In the genomic region with DNA sequence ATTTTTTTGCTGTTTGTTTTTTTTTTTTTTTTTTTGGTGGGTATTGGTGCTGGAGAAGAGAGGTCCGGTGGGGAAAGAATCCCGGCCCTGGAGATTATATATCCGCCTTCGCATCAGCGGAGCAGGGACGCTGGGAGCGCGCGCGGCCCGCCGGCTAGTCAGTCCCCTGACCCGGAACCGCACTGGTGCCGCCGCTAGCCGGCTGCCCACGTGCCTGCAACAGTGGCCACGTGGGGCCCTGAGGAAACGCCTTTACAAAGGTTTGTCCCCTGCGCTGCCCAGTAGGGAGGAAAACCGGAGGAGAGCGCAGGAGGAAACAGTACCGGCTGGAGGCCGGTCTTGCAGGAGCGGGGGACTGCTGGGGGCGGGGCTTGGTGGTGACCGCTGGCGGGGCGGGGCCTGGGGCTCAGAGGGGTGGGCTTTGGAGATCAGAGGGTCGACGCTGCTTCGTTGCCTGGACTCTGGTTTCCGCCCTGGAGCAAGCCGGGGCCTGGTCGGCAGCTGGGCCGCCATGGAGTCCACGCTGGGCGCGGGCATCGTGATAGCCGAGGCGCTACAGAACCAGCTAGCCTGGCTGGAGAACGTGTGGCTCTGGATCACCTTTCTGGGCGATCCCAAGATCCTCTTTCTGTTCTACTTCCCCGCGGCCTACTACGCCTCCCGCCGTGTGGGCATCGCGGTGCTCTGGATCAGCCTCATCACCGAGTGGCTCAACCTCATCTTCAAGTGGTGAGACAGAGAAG, we compare ENCODE assay signal across 8 cellular contexts. TPM values are rescaled to one million over a fixed set of nuclear protein-coding genes. Genes with fewer than 3 reads are reported as not detected.
DNase-seq lines count a peak whose midpoint lies in the region; ATAC-seq, FAIRE-seq and TF ChIP-seq lines count a peak whose summit lies in the region.

A gene with protein sequence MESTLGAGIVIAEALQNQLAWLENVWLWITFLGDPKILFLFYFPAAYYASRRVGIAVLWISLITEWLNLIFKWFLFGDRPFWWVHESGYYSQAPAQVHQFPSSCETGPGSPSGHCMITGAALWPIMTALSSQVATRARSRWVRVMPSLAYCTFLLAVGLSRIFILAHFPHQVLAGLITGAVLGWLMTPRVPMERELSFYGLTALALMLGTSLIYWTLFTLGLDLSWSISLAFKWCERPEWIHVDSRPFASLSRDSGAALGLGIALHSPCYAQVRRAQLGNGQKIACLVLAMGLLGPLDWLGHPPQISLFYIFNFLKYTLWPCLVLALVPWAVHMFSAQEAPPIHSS (plus strand): TSS at position 281 of the 743 bp plus-strand sequence. CDS start 231 bp downstream, at position 512.

- H3K9me3 ChIP-seq in A549 (no peaks in the 10 kb centered on the region), smooth muscle cell (replicated peaks; ENCODE audit: low read depth) (no peaks in the 10 kb centered on the region)

- H3K4me2 ChIP-seq in A549, result peak within 1 kb of the TSS; percentile 75
- H3K4me2 ChIP-seq in smooth muscle cell, result peak within 1 kb of the TSS; percentile 97

- no peaks in the 10 kb centered on the region for H3K27me3 ChIP-seq in bronchial epithelial cell (ENCODE audit: control insufficient read depth, insufficient read depth, low read length)
- H3K27me3 ChIP-seq in smooth muscle cell (ENCODE audit: low read depth), result no peaks in the 10 kb centered on the region

- H3K36me3 ChIP-seq in bronchial epithelial cell (ENCODE audit: control insufficient read depth, insufficient read depth, low read length) (peaks cover 11% of the 10 kb centered on the region), smooth muscle cell (ENCODE audit: low read depth) (no peaks in the 10 kb centered on the region)

- no peak for TF ChIP-seq CTCF in A549 (IDR thresholded peaks at IDR 0.05)
- peak; percentile 14; the same call in 1 of the 2 replicates for TF ChIP-seq CTCF in VCaP (conservative IDR thresholded peaks at IDR 0.05)
- no peak for TF ChIP-seq CTCF in bronchial epithelial cell (IDR thresholded peaks at IDR 0.05; ENCODE audit: insufficient read depth, low read length, severe bottlenecking)
- TF ChIP-seq CTCF in smooth muscle cell (IDR thresholded peaks at IDR 0.05; ENCODE audit: borderline replicate concordance, insufficient read depth, poor library complexity, severe bottlenecking), result no peak

- ATAC-seq in A549 (peak; percentile 80 to 92), GM18858 (IDR thresholded peaks at IDR 0.05; ENCODE audit: unreplicated experiment) (peak; percentile 66), HG03097 (IDR thresholded peaks at IDR 0.05; ENCODE audit: low FRiP score, unreplicated experiment) (peak; percentile 66)

- peak; percentile 4 to 43; a peak in 3 of 5 replicates for TF ChIP-seq RAD21 in A549 (conservative IDR thresholded peaks at IDR 0.05 in 1 of 2, IDR thresholded peaks at IDR 0.05 in 1 of 2)

- no peak for TF ChIP-seq EP300 in A549 (IDR thresholded peaks at IDR 0.05)

- peaks cover 4% of the 10 kb centered on the region for H4K20me1 ChIP-seq in smooth muscle cell (ENCODE audit: low read depth)

- H3K4me3 ChIP-seq in A549 (peak within 1 kb of the TSS; percentile 69), bronchial epithelial cell (ENCODE audit: low read depth, low read length) (peak within 1 kb of the TSS; percentile 91), smooth muscle cell (peak within 1 kb of the TSS; percentile 55)

- CTCF ChIA-PET in A549 (lab: Yijun Ruan, JAX), result interaction anchor here (0.6 to 7.7 kb wide), 7 partner anchors 13 to 225 kb away, joined by 3 to 108 read pairs (median 5); no protein-coding TSS in a partner anchor

- H3K27ac ChIP-seq in A549, result peak within 1 kb of the TSS; percentile 92 to 93
- H3K27ac ChIP-seq in VCaP, result peak within 1 kb of the TSS; percentile 98
- peak within 1 kb of the TSS; percentile 98 for H3K27ac ChIP-seq in smooth muscle cell (ENCODE audit: low read depth)

- peaks cover 19% of the 10 kb centered on the region for H3K4me1 ChIP-seq in A549
- H3K4me1 ChIP-seq in smooth muscle cell (ENCODE audit: low read depth), result peaks cover 12% of the 10 kb centered on the region

- H3K79me2 ChIP-seq in smooth muscle cell (ENCODE audit: low read depth), result peaks cover 35% of the 10 kb centered on the region

- peak; percentile 97 for TF ChIP-seq POLR2A in A549 (IDR thresholded peaks at IDR 0.05; ENCODE audit: low read length)

- DNase-seq in A549 (ENCODE audit: low read depth in 1 of 2, low spot score in 1 of 2) (peak; percentile 99 to 100), NCI-H2171 treated with DMSO at 0.1 percent for 48 hours (lab: John Stamatoyannopoulos, UW) (peak; percentile 92), bronchial epithelial cell (ENCODE audit: low read depth) (peak; percentile 88), iPS-NIHi11 (ENCODE audit: low spot score) (peak; percentile 98), smooth muscle cell (lab: John Stamatoyannopoulos, UW; ENCODE audit: unreplicated experiment) (peak; percentile 88)

- H3F3A ChIP-seq in smooth muscle cell (ENCODE audit: low read depth), result peaks cover 16% of the 10 kb centered on the region

- FAIRE-seq in A549 (lab: Jason Lieb, UNC) (peak; percentile 85), bronchial epithelial cell (lab: Jason Lieb, UNC) (no peak)

- H3K9ac ChIP-seq in smooth muscle cell (ENCODE audit: low read depth), result peak within 1 kb of the TSS; percentile 92

- POLR2A ChIA-PET in A549 (lab: Yijun Ruan, JAX), result interaction anchor here (0.6 to 2.8 kb wide), 24 partner anchors 13 to 841 kb away, joined by 3 to 25 read pairs (median 5); a partner anchor contains a TSS

- peak within 1 kb of the TSS; percentile 75 for H2AFZ ChIP-seq in smooth muscle cell (ENCODE audit: low read depth)

- under 1% methylated on average over 46 of the region's 53 CpGs for WGBS in A549 (ENCODE audit: missing lambda C conversion rate)
- 3% methylated on average over 42 of the region's 53 CpGs for WGBS in smooth muscle cell (ENCODE audit: low lambda C conversion rate)

TF ChIP-seq in A549, 52 proteins besides CTCF, POLR2A, EP300 and RAD21 (continues in another document):
- TF ChIP-seq, protein P1, sequence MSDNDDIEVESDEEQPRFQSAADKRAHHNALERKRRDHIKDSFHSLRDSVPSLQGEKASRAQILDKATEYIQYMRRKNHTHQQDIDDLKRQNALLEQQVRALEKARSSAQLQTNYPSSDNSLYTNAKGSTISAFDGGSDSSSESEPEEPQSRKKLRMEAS (IDR thresholded peaks at IDR 0.05), result peak; percentile 100
- TF ChIP-seq HOXB5 (CRISPR knock-in tag; IDR thresholded peaks at IDR 0.05) (0 out of 2 replicates have a peak, but pooled peaks have one; percentile 24), FOSL2 (IDR thresholded peaks at IDR 0.05) (no peak), FOSL2 (CRISPR knock-in tag; IDR thresholded peaks at IDR 0.05) (no peak), JUN (IDR thresholded peaks at IDR 0.05) (peak; percentile 76 to 97), TFCP2L1 (CRISPR knock-in tag; IDR thresholded peaks at IDR 0.05) (0 out of 2 replicates have a peak, but pooled peaks have one; percentile 44), BHLHE40 (IDR thresholded peaks at IDR 0.05; ENCODE audit: low read depth, low read length) (peak; percentile 75; the same call in 1 of the 2 replicates)
- TF ChIP-seq, protein P2, sequence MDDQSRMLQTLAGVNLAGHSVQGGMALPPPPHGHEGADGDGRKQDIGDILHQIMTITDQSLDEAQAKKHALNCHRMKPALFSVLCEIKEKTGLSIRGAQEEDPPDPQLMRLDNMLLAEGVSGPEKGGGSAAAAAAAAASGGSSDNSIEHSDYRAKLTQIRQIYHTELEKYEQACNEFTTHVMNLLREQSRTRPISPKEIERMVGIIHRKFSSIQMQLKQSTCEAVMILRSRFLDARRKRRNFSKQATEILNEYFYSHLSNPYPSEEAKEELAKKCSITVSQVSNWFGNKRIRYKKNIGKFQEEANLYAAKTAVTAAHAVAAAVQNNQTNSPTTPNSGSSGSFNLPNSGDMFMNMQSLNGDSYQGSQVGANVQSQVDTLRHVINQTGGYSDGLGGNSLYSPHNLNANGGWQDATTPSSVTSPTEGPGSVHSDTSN (IDR thresholded peaks at IDR 0.05), result peak; percentile 64
- TF ChIP-seq, protein P3, sequence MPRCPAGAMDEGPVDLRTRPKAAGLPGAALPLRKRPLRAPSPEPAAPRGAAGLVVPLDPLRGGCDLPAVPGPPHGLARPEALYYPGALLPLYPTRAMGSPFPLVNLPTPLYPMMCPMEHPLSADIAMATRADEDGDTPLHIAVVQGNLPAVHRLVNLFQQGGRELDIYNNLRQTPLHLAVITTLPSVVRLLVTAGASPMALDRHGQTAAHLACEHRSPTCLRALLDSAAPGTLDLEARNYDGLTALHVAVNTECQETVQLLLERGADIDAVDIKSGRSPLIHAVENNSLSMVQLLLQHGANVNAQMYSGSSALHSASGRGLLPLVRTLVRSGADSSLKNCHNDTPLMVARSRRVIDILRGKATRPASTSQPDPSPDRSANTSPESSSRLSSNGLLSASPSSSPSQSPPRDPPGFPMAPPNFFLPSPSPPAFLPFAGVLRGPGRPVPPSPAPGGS (IDR thresholded peaks at IDR 0.05), result peak; percentile 84

RNA-seq across cellular contexts. Expression of the gene that starts here (rescaled TPM):
- polyA plus RNA-seq in A549 (2011; rRNA removed) (104 TPM in 2 replicates), A549 (2017; fragmentation: RNase III; extraction: RNeasy Plus Mini Kit Qiagen cat#74134 plus additional on column Dnase treatment) (122 to 130 TPM (median 128 TPM) in 3 replicates), smooth muscle cell (103 TPM in 2 replicates)
- polyA plus RNA-seq in A549 (2012; cell fraction: cytosol; rRNA removed), result 216 and 285 TPM in 2 replicates
- polyA plus RNA-seq in A549 (2012; cell fraction: nucleus; rRNA removed), result 173 and 235 TPM in 2 replicates
- 147 and 151 TPM in 2 replicates for polyA minus RNA-seq in A549 (2011; rRNA and poly(A)+ RNA removed)
- total RNA-seq in bronchial epithelial cell (7.6 and 9.2 TPM in 2 replicates), smooth muscle cell (32.1 and 40.2 TPM in 2 replicates)

Comparison
In these comparisons a context has a peak if more than half of its experiments do, and no peak if none do; other contexts are left out.
1. Peak in every context shown above with its lines: DNase-seq, ATAC-seq, H3K4me3 ChIP-seq and H3K27ac ChIP-seq.